ENCODE assay signal across 3 cellular contexts in the genomic region with DNA sequence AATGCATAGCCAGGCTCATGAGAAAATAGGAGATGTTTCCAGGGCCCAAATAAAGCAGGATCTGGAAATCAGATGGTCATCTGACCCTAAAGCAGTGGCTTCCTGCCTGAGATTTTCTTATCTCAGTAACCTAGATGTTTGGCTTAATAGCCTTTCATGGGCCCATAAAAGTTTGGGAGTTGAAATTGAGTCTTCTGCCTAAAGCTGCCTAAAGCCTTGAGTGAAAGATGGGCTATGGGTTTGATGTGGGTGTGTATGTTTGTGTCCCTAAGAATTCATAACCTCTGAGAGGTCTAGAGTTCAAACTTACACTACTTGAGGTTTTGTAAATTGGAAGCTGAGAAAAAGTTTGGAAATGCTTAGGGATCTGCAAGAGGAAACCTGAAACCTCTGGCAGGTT.
TF ChIP-seq lines count a peak whose summit lies in the region.

No MANE protein-coding gene starts in this region.

TF ChIP-seq in SK-N-SH, 30 proteins besides CTCF, POLR2A, EP300 and RAD21 (continued from another document):
- no peak for TF ChIP-seq EZH2phosphoT487 (IDR thresholded peaks at IDR 0.05; ENCODE audit: borderline replicate concordance, low read depth)
- TF ChIP-seq, protein P1, sequence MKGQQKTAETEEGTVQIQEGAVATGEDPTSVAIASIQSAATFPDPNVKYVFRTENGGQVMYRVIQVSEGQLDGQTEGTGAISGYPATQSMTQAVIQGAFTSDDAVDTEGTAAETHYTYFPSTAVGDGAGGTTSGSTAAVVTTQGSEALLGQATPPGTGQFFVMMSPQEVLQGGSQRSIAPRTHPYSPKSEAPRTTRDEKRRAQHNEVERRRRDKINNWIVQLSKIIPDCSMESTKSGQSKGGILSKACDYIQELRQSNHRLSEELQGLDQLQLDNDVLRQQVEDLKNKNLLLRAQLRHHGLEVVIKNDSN (IDR thresholded peaks at IDR 0.05; ENCODE audit: borderline replicate concordance, low read depth): no peak
- no peak for TF ChIP-seq POLR2AphosphoS5 (IDR thresholded peaks at IDR 0.05; ENCODE audit: low read depth, low read length)
- no peak for TF ChIP-seq RFX5 (IDR thresholded peaks at IDR 0.05; ENCODE audit: low read length)
TF ChIP-seq in SK-N-SH: peak in this region for 0.

TF ChIP-seq in SK-N-SH treated with all-trans-retinoic acid at 6 μM for 48 hours, 23 proteins besides CTCF, POLR2A, EP300 and RAD21 (continued from another document):
- no peak for TF ChIP-seq TCF4 (CRISPR knock-in tag; IDR thresholded peaks at IDR 0.05; ENCODE audit: borderline replicate concordance)
- no peak for TF ChIP-seq SNAI2 (CRISPR knock-in tag; IDR thresholded peaks at IDR 0.05)
- TF ChIP-seq, protein P2, sequence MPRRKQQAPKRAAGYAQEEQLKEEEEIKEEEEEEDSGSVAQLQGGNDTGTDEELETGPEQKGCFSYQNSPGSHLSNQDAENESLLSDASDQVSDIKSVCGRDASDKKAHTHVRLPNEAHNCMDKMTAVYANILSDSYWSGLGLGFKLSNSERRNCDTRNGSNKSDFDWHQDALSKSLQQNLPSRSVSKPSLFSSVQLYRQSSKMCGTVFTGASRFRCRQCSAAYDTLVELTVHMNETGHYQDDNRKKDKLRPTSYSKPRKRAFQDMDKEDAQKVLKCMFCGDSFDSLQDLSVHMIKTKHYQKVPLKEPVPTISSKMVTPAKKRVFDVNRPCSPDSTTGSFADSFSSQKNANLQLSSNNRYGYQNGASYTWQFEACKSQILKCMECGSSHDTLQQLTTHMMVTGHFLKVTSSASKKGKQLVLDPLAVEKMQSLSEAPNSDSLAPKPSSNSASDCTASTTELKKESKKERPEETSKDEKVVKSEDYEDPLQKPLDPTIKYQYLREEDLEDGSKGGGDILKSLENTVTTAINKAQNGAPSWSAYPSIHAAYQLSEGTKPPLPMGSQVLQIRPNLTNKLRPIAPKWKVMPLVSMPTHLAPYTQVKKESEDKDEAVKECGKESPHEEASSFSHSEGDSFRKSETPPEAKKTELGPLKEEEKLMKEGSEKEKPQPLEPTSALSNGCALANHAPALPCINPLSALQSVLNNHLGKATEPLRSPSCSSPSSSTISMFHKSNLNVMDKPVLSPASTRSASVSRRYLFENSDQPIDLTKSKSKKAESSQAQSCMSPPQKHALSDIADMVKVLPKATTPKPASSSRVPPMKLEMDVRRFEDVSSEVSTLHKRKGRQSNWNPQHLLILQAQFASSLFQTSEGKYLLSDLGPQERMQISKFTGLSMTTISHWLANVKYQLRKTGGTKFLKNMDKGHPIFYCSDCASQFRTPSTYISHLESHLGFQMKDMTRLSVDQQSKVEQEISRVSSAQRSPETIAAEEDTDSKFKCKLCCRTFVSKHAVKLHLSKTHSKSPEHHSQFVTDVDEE (CRISPR knock-in tag; IDR thresholded peaks at IDR 0.05): no peak
- TF ChIP-seq, protein P3, sequence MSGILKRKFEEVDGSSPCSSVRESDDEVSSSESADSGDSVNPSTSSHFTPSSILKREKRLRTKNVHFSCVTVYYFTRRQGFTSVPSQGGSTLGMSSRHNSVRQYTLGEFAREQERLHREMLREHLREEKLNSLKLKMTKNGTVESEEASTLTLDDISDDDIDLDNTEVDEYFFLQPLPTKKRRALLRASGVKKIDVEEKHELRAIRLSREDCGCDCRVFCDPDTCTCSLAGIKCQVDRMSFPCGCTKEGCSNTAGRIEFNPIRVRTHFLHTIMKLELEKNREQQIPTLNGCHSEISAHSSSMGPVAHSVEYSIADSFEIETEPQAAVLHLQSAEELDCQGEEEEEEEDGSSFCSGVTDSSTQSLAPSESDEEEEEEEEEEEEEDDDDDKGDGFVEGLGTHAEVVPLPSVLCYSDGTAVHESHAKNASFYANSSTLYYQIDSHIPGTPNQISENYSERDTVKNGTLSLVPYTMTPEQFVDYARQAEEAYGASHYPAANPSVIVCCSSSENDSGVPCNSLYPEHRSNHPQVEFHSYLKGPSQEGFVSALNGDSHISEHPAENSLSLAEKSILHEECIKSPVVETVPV (CRISPR knock-in tag; IDR thresholded peaks at IDR 0.05): no peak
- TF ChIP-seq ZFP3 (CRISPR knock-in tag; IDR thresholded peaks at IDR 0.05): no peak
- no peak for TF ChIP-seq ESRRG (CRISPR knock-in tag; IDR thresholded peaks at IDR 0.05)
- TF ChIP-seq, protein P4, sequence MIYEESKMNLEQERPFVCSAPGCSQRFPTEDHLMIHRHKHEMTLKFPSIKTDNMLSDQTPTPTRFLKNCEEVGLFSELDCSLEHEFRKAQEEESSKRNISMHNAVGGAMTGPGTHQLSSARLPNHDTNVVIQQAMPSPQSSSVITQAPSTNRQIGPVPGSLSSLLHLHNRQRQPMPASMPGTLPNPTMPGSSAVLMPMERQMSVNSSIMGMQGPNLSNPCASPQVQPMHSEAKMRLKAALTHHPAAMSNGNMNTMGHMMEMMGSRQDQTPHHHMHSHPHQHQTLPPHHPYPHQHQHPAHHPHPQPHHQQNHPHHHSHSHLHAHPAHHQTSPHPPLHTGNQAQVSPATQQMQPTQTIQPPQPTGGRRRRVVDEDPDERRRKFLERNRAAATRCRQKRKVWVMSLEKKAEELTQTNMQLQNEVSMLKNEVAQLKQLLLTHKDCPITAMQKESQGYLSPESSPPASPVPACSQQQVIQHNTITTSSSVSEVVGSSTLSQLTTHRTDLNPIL (CRISPR knock-in tag; IDR thresholded peaks at IDR 0.05; ENCODE audit: low read depth): no peak

TF ChIP-seq in endothelial cell of umbilical vein, 7 proteins besides CTCF, POLR2A, EP300 and RAD21 (continued from another document):
- TF ChIP-seq, protein P5, sequence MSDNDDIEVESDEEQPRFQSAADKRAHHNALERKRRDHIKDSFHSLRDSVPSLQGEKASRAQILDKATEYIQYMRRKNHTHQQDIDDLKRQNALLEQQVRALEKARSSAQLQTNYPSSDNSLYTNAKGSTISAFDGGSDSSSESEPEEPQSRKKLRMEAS (IDR thresholded peaks at IDR 0.05; ENCODE audit: insufficient read depth, insufficient read length): no peak
- no peak for TF ChIP-seq POLR2AphosphoS5 (IDR thresholded peaks at IDR 0.05; ENCODE audit: insufficient read depth, low read depth, low read length)
- TF ChIP-seq MYC (IDR thresholded peaks at IDR 0.05; ENCODE audit: low read depth, low read length): no peak
- TF ChIP-seq FOS (IDR thresholded peaks at IDR 0.05; ENCODE audit: borderline replicate concordance, insufficient read depth, low read length): no peak
- no peak for TF ChIP-seq JUN (IDR thresholded peaks at IDR 0.05; ENCODE audit: borderline replicate concordance, insufficient read depth, insufficient read length, low read depth)
- peak; percentile 69 for TF ChIP-seq GATA2 (IDR thresholded peaks at IDR 0.05; ENCODE audit: insufficient read depth, insufficient read length, low read depth, low read length)
